ENCODE assay signal across 24 cellular contexts in genomic region chr3:134901461-134901860, GRCh38.
"Had no signal": no experiment of that assay in that cellular context is flagged by ENCODE, and none has a peak within 500 bp of the region (broad histone marks: within the 10 kb centered on the region; RNA-seq: fewer than 3 reads in every experiment).

No MANE protein-coding gene starts in this region.

- DNase-seq: activated CD4-positive, alpha-beta memory T cell treated with anti-CD3 and anti-CD28 coated beads for 36 hours; activated CD4-positive, alpha-beta T cell treated with anti-CD3 and anti-CD28 coated beads for 48 hours; activated CD4-positive, CD25-positive, alpha-beta regulatory T cell; activated gamma-delta T cell treated with Interleukin-2 at 50 U/mL for 16 hours; activated T-cell treated with anti-CD3 and anti-CD28 coated beads, Interleukin-2, amount 50 U/mL, for 72 hours; brain microvascular endothelial cell; central memory CD4-positive, alpha-beta T cell; heart right ventricle; immature natural killer cell; kidney glomerular epithelial cell; left ventricle myocardium superior; mammary epithelial cell; ovary; stimulated activated CD4-positive, alpha-beta T cell treated with anti-CD3 and anti-CD28 coated beads, Interleukin-1b, Interleukin-23, amount 100 ng/mL, for 48 hours; SW 1271; T-helper 17 cell; tibial artery had no signal

- H3K27me3 ChIP-seq: ascending aorta, brain microvascular endothelial cell, gastroesophageal sphincter, heart right ventricle, neutrophil, ovary, right atrium auricular region, tibial artery had no signal

- H3K4me3 ChIP-seq: ascending aorta, coronary artery, gastroesophageal sphincter, heart right ventricle, ovary, prostate gland, right atrium auricular region, tibial artery had no signal

- H3K27ac ChIP-seq: ascending aorta, brain microvascular endothelial cell, coronary artery, gastroesophageal sphincter, heart right ventricle, neutrophil, ovary, prostate gland, right atrium auricular region, tibial artery had no signal

- ATAC-seq: activated T-cell treated with anti-CD3 and anti-CD28 coated beads, Interleukin-2, amount 50 U/mL, for 72 hours; gastroesophageal sphincter; heart right ventricle; left ventricle myocardium superior; natural killer cell treated with Interleukin-12 subunit alpha and Interleukin-12 subunit beta and Interleukin-15 and Interleukin-18, amount 100 ng/mL, for 72 hours; T-helper 17 cell had no signal

- H3K4me1 ChIP-seq: ascending aorta, prostate gland, tibial artery had no signal

- H3K36me3 ChIP-seq: ascending aorta, brain microvascular endothelial cell, gastroesophageal sphincter, heart right ventricle, neutrophil, ovary, prostate gland, right atrium auricular region, tibial artery had no signal

- H3K9me3 ChIP-seq: ascending aorta, gastroesophageal sphincter, heart right ventricle, neutrophil, ovary, prostate gland, right atrium auricular region, tibial artery had no signal
